28 cellular contexts compared by ENCODE assay signal in the genomic region with DNA sequence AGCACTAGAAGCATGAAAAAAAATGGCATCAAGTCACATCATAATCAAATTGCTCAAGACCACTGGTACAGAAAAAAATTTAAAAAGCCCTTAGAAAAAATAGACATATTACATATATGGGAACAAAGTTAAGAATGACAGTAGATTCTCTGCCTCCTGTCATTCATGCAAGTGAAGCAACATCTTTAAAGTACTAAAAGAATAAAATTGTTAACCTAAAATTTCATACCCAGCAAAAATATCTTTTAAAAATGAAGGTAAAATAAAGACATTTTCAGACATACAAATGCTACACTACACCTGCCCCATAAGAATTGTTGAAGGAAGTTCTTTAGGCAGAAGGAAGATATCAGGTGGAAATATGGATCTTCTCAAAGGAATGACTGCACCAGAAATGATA.
"Had no signal": no experiment of that assay in that cellular context is flagged by ENCODE, and none has a peak within 500 bp of the region (broad histone marks: within the 10 kb centered on the region; RNA-seq: fewer than 3 reads in every experiment).

No MANE protein-coding gene starts in this region.

- H3K36me3 ChIP-seq: colonic mucosa, esophagus muscularis mucosa, esophagus squamous epithelium, gastrocnemius medialis, gastroesophageal sphincter had no signal

- H3K4me1 ChIP-seq: colonic mucosa, esophagus squamous epithelium, foreskin keratinocyte, gastrocnemius medialis had no signal

- H3K27ac Mint-ChIP-seq: dendritic cell treated with granulocyte-macrophage colony-stimulating factor and Interleukin-4, amounts not matched to agents 40 ng/mL and 50 ng/mL, for 4 days; effector memory CD8-positive, alpha-beta T cell; endodermal cell had no signal

- DNase-seq: colonic mucosa; cortex of kidney; dermis blood vessel endothelial cell; dorsolateral prefrontal cortex; effector CD4-positive, alpha-beta T cell; effector CD8-positive, alpha-beta T cell; effector memory CD4-positive, alpha-beta T cell; effector memory CD8-positive, alpha-beta T cell; endodermal cell; erythroblast; esophagus squamous epithelium; foreskin fibroblast; foreskin keratinocyte; foreskin melanocyte; gastrocnemius medialis; glutamatergic neuron; head of caudate nucleus; heart left ventricle; heart right ventricle had no signal

- H3K27ac ChIP-seq: colonic mucosa, coronary artery, dorsolateral prefrontal cortex, epithelial cell of prostate, esophagus muscularis mucosa, esophagus squamous epithelium, foreskin keratinocyte, gastrocnemius medialis, gastroesophageal sphincter had no signal

- H3K4me1 Mint-ChIP-seq: endodermal cell had no signal

- FAIRE-seq: endometrium, endothelial cell of umbilical vein, frontal cortex had no signal

- H3K4me3 Mint-ChIP-seq: dendritic cell treated with granulocyte-macrophage colony-stimulating factor and Interleukin-4, amounts not matched to agents 40 ng/mL and 50 ng/mL, for 4 days; effector memory CD8-positive, alpha-beta T cell; endodermal cell had no signal

- H3K4me3 ChIP-seq: colonic mucosa, coronary artery, dorsolateral prefrontal cortex, esophagus muscularis mucosa, esophagus squamous epithelium, gastrocnemius medialis, gastroesophageal sphincter, heart left ventricle, heart right ventricle had no signal

- H3K9me3 ChIP-seq: colonic mucosa, gastrocnemius medialis had no signal

- ATAC-seq: effector memory CD8-positive, alpha-beta T cell; esophagus mucosa; foreskin keratinocyte; gastrocnemius medialis; gastroesophageal sphincter; heart left ventricle; heart right ventricle had no signal

- H3K27me3 ChIP-seq: colonic mucosa, esophagus muscularis mucosa, esophagus squamous epithelium, foreskin keratinocyte, gastrocnemius medialis, gastroesophageal sphincter, heart left ventricle, heart right ventricle had no signal
